In genomic region chr1:111407297-111407696, GRCh38 we compare ENCODE assay signal across 25 cellular contexts. TPM values are rescaled to one million over a fixed set of nuclear protein-coding genes. Genes with fewer than 3 reads are reported as not detected.
"Had no signal": no experiment of that assay in that cellular context is flagged by ENCODE, and none has a peak within 500 bp of the region (broad histone marks: within the 10 kb centered on the region; RNA-seq: fewer than 3 reads in every experiment).

No MANE protein-coding gene starts in this region.

- H3K9me3 ChIP-seq: adrenal gland, ascending aorta, lower lobe of right lung, thoracic aorta, vagina had no signal

- H3K4me1 Mint-ChIP-seq: neural progenitor cell had no signal

- H3K27me3 Mint-ChIP-seq: activated naive CD4-positive, alpha-beta T cell treated with anti-CD3 and anti-CD28 coated beads, Interleukin-2, amount 50 U/mL, for 24 hours; naive B cell had no signal

- H3K27ac Mint-ChIP-seq: activated CD8-positive, alpha-beta T cell treated with anti-CD3 and anti-CD28 coated beads, Interleukin-2, amount 10 ng/mL, durations not matched to agents 7 days and 5 days; activated T-helper 1 cell treated with anti-CD3 and anti-CD28 coated beads, Interleukin-12 subunit alpha, Interleukin-12 subunit beta, Interleukin-2, Interleukin-4 antibody, amounts not matched to agents 30 ng/mL and 10 ng/mL and 1 ng/mL, durations not matched to agents 14 hours and 24 hours and 36 hours; immature natural killer cell; neural progenitor cell; type B pancreatic cell had no signal

- H3K36me3 ChIP-seq: adrenal gland, ascending aorta, brain microvascular endothelial cell, lower lobe of right lung, neural progenitor cell, thoracic aorta, vagina had no signal

- H3K27ac ChIP-seq: adrenal gland, ascending aorta, brain microvascular endothelial cell, hepatocyte, lower lobe of right lung, neural progenitor cell, thoracic aorta, vagina had no signal

- H3K4me3 Mint-ChIP-seq: activated CD8-positive, alpha-beta T cell treated with anti-CD3 and anti-CD28 coated beads, Interleukin-2, amount 10 ng/mL, durations not matched to agents 7 days and 5 days; activated T-helper 1 cell treated with anti-CD3 and anti-CD28 coated beads, Interleukin-12 subunit alpha, Interleukin-12 subunit beta, Interleukin-2, Interleukin-4 antibody, amounts not matched to agents 30 ng/mL and 10 ng/mL and 1 ng/mL, durations not matched to agents 14 hours and 24 hours and 36 hours; immature natural killer cell; neural progenitor cell; type B pancreatic cell had no signal

- H3K4me3 ChIP-seq: adrenal gland, ascending aorta, hepatocyte, lower lobe of right lung, neural progenitor cell, thoracic aorta, vagina had no signal

- H3K27me3 ChIP-seq: adrenal gland, ascending aorta, hepatocyte, neural progenitor cell, vagina had no signal

- H3K36me3 Mint-ChIP-seq: activated naive CD4-positive, alpha-beta T cell treated with anti-CD3 and anti-CD28 coated beads, Interleukin-2, amount 50 U/mL, for 24 hours; immature natural killer cell; naive B cell; neural progenitor cell; type B pancreatic cell had no signal

- H3K4me1 ChIP-seq: adrenal gland, ascending aorta, vagina had no signal

- DNase-seq: activated CD4-positive, alpha-beta T cell treated with anti-CD3 and anti-CD28 coated beads, Interleukin-2, amount 50 U/mL, for 1 hour; activated CD8-positive, alpha-beta T cell treated with anti-CD3 and anti-CD28 coated beads, Interleukin-2, amount 10 ng/mL, durations not matched to agents 7 days and 5 days; activated gamma-delta T cell; adrenal gland; brain microvascular endothelial cell; dermis blood vessel endothelial cell; effector CD8-positive, alpha-beta T cell; erythroblast; foreskin melanocyte; immature natural killer cell; lower lobe of right lung; naive B cell; retina; stimulated activated CD4-positive, alpha-beta T cell treated with anti-CD3 and anti-CD28 coated beads, Interleukin-2, amount 100 ng/mL, for 48 hours; stimulated activated CD8-positive, alpha-beta memory T cell treated with anti-CD3 and anti-CD28 coated beads, Interleukin-4, amount 100 ng/mL, for 48 hours; stimulated activated naive CD4-positive, alpha-beta T cell treated with Interleukin-2 at 50 U/mL for 16 hours had no signal

- H3K9me3 Mint-ChIP-seq: activated naive CD4-positive, alpha-beta T cell treated with anti-CD3 and anti-CD28 coated beads, Interleukin-2, amount 50 U/mL, for 24 hours; activated T-helper 1 cell treated with anti-CD3 and anti-CD28 coated beads, Interleukin-12 subunit alpha, Interleukin-12 subunit beta, Interleukin-2, Interleukin-4 antibody, amounts not matched to agents 30 ng/mL and 10 ng/mL and 1 ng/mL, durations not matched to agents 14 hours and 24 hours and 36 hours; immature natural killer cell; naive B cell; neural progenitor cell; type B pancreatic cell had no signal

- ATAC-seq: left lobe of liver, lower lobe of right lung had no signal

RNA-seq across cellular contexts. Expression of gene OVGP1, which starts 20.2 kb away (rescaled TPM):
- polyA plus RNA-seq: immature natural killer cell had no signal
